ENCODE assay signal across 8 cellular contexts in genomic region chr4:30717208-30718020, GRCh38. TPM values are rescaled to one million over a fixed set of nuclear protein-coding genes. Genes with fewer than 3 reads are reported as not detected.
DNase-seq lines count a peak whose midpoint lies in the region; ATAC-seq and TF ChIP-seq lines count a peak whose summit lies in the region.

No MANE protein-coding gene starts in this region.

- H3K27ac Mint-ChIP-seq in CD4-positive, alpha-beta T cell = no peak overlapping the region

- peaks cover 44% of the 10 kb centered on the region for H3K27me3 ChIP-seq in CD4-positive, alpha-beta T cell (ENCODE audit: control insufficient read depth, insufficient read depth, low read length)
- H3K27me3 ChIP-seq in PC-3 (ENCODE audit: low read length) (no peaks in the 10 kb centered on the region), spleen (replicated peaks in 1 of 7) (peaks cover 0 to 63% (median 39%) of the 10 kb centered on the region in 7 donors)

- no peak overlapping the region for H3K27ac ChIP-seq in CD4-positive, alpha-beta T cell (ENCODE audit: low read depth, low read length)
- H3K27ac ChIP-seq in PC-3 (ENCODE audit: low read length) (peak overlapping the region; percentile 17; the same call in 1 of the 2 replicates), cingulate gyrus (ENCODE audit: low read depth, low read length) (peak overlapping the region; percentile 72), spleen (peak overlapping the region; percentile 53 to 87 (median 80))

- H4K20me1 ChIP-seq in PC-3 (ENCODE audit: low read length) = no peaks in the 10 kb centered on the region

- peak overlapping the region; percentile 78 for H3K4me3 Mint-ChIP-seq in CD4-positive, alpha-beta T cell

- no peaks in the 10 kb centered on the region for H3K9me3 Mint-ChIP-seq in CD4-positive, alpha-beta T cell

- H3K4me2 ChIP-seq in PC-3 (ENCODE audit: low read length) = peak overlapping the region; percentile 93

- H3K36me3 Mint-ChIP-seq in CD4-positive, alpha-beta T cell (ENCODE audit: low read depth) = no peaks in the 10 kb centered on the region

- peaks cover 40% of the 10 kb centered on the region for H3K4me1 Mint-ChIP-seq in CD4-positive, alpha-beta T cell (ENCODE audit: low read depth)

- no peaks in the 10 kb centered on the region for H3K36me3 ChIP-seq in PC-3 (ENCODE audit: low read depth, low read length)
- H3K36me3 ChIP-seq in spleen = no peaks in the 10 kb centered on the region

- ATAC-seq in CD4-positive, alpha-beta T cell (ENCODE audit: poor library complexity) = peak; percentile 48
- peak; percentile 44 for ATAC-seq in GM21717 (IDR thresholded peaks at IDR 0.05; ENCODE audit: unreplicated experiment)
- peak; percentile 32 for ATAC-seq in PC-3
- no peak for ATAC-seq in HG02798 (IDR thresholded peaks at IDR 0.05; ENCODE audit: poor library complexity, unreplicated experiment)

- no TSS peak for BruUV-seq in PC-3 (replicated peaks; lab: Mats Ljungman, UMichigan)

- H3K9ac ChIP-seq in PC-3 (ENCODE audit: low read length) = 0 out of 2 replicates have a peak overlapping the region, but pooled peaks have one; percentile 7

- TF ChIP-seq CTCF in CD4-positive, alpha-beta T cell (IDR thresholded peaks at IDR 0.05) = no peak
- TF ChIP-seq CTCF in PC-3 (conservative IDR thresholded peaks at IDR 0.05; ENCODE audit: low read depth, low read length) = no peak
- TF ChIP-seq CTCF in spleen (IDR thresholded peaks at IDR 0.05 in 8 of 11, conservative IDR thresholded peaks at IDR 0.05 in 3 of 11) = no peak

- peak overlapping the region; percentile 91 for H2AFZ ChIP-seq in PC-3 (ENCODE audit: low read length)

- H3K4me1 ChIP-seq in PC-3 (ENCODE audit: insufficient read depth, low read length) = peaks cover 10% of the 10 kb centered on the region; the same call in 1 of the 2 replicates
- peaks cover 8 to 66% (median 22%) of the 10 kb centered on the region in 6 donors for H3K4me1 ChIP-seq in spleen

- no peaks in the 10 kb centered on the region for H3K79me2 ChIP-seq in PC-3 (ENCODE audit: low read length)

- DNase-seq in CD4-positive, alpha-beta T cell = no peak
- DNase-seq in PC-3 = peak; percentile 49
- DNase-seq in kidney tubule cell (ENCODE audit: low spot score) = peak; percentile 54
- peak; percentile 77 for DNase-seq in spleen
- no peak for DNase-seq in activated gamma-delta T cell (lab: John Stamatoyannopoulos, UW)

- no peaks in the 10 kb centered on the region for H3K9me2 ChIP-seq in PC-3 (replicated peaks; ENCODE audit: low read length)

- no peak for TF ChIP-seq POLR2A in spleen (IDR thresholded peaks at IDR 0.05)

- H3K27me3 Mint-ChIP-seq in CD4-positive, alpha-beta T cell = peaks cover 70% of the 10 kb centered on the region

- POLR2A ChIA-PET in CD4-positive, alpha-beta T cell (lab: Charles Lee) = no interaction called here
- POLR2A ChIA-PET in PC-3 (lab: Charles Lee; ENCODE audit: unreplicated experiment) = interaction anchor here (0.5 kb wide), 1 partner anchor 378 kb away, joined by 3 read pairs; no protein-coding TSS in a partner anchor

- no peaks in the 10 kb centered on the region for H3F3A ChIP-seq in PC-3 (ENCODE audit: low read length, unreplicated experiment)

- 1 to 5% (median 2%) methylated on average over 35 to 55 of the region's 55 CpGs for WGBS in spleen, 5 donors

- H3K4me3 ChIP-seq in PC-3 (ENCODE audit: low read length) (peak overlapping the region; percentile 79), spleen (peak overlapping the region; percentile 31 to 73 (median 51))

- CTCF ChIA-PET in CD4-positive, alpha-beta T cell (lab: Charles Lee) = no interaction called here
- CTCF ChIA-PET in PC-3 (lab: Charles Lee) = no interaction called here

- H3K9me3 ChIP-seq in CD4-positive, alpha-beta T cell (ENCODE audit: control insufficient read depth, low read length) = no peaks in the 10 kb centered on the region
- no peaks in the 10 kb centered on the region for H3K9me3 ChIP-seq in PC-3 (ENCODE audit: low read length)
- H3K9me3 ChIP-seq in spleen = peaks cover 0 to 5% (median 0%) of the 10 kb centered on the region in 8 donors

- intact Hi-C loops in CD4-positive, alpha-beta T cell (cut with DNase I, micrococcal nuclease) = no loop called here
- intact Hi-C loops in PC-3 (cut with micrococcal nuclease) = loop anchor here (2.0 to 10.0 kb wide), 8 partner anchors 145 to 1627 kb away; no protein-coding TSS in a partner anchor
- intact Hi-C loops in spleen (cut with DNase I; ENCODE audit: low total_unique reads) = no loop called here

RNA-seq across cellular contexts. Expression of gene PCDH7, which starts 2.8 kb away (rescaled TPM):
- not detected for total RNA-seq in CD4-positive, alpha-beta T cell
- total RNA-seq in PC-3 (2014; rRNA removed) (1.8 and 1.9 TPM in 2 replicates), spleen (100 to 1,000 TPM in 5 of 7 donors, 10 to 100 TPM in 2; 38.7 to 116 (median 103) TPM)
- polyA plus RNA-seq in spleen = 1 to 10 TPM in 2 of 3 donors, under 1 TPM in 1; 0.86 to 3.9 (median 1.0) TPM

Comparison
In these comparisons a context has a peak if more than half of its experiments do, and no peak if none do; other contexts are left out.
1. DNase-seq: peak in PC-3 (single experiment), kidney tubule cell (single experiment) and spleen (single experiment); none in CD4-positive, alpha-beta T cell (0 of 10) and activated gamma-delta T cell (single experiment).
2. RNA of gene PCDH7, which starts 2.8 kb away (total RNA-seq): 38.7 to 116 TPM in spleen; 1.8 to 1.9 TPM in PC-3 and not detected in CD4-positive, alpha-beta T cell; every median in the first group is over 10 times any median in the second.